In the genomic region with DNA sequence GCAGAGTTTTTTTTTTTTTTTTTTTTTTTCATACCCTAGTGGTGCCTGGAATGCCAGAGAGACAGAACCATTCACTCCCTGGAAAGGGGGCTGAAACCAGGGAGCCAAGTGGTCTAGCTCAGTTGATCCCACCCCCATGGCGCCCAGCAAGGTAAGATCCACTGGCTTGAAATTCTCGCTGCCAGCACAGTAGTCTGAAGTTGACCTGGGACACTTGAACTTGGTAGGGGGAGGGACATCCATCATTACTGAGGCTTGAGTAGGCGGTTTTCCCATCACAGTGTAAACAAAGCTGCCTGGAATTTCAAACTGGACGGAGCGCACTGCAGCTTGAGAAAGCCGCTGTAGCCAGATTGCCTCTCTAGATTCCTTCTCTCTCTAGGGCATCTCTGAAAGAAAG, we compare ENCODE assay signal across 19 cellular contexts.
DNase-seq lines count a peak whose midpoint lies in the region; ATAC-seq and TF ChIP-seq lines count a peak whose summit lies in the region.
"Had no signal": no experiment of that assay in that cellular context is flagged by ENCODE, and none has a peak within 500 bp of the region (broad histone marks: within the 10 kb centered on the region; RNA-seq: fewer than 3 reads in every experiment).

No MANE protein-coding gene starts in this region.

- DNase-seq in RPMI7951 (ENCODE audit: low read depth) (peak; percentile 7), left kidney (ENCODE audit: low read depth, low spot score) (peak; percentile 83), renal cortical epithelial cell (ENCODE audit: low read depth) (peak; percentile 10), body of pancreas (no peak), DMS79 (lab: John Stamatoyannopoulos, UW) (no peak), NCI-H128 (lab: John Stamatoyannopoulos, UW; ENCODE audit: unreplicated experiment) (no peak)
- DNase-seq: 8988T; ACHN; AML-193; BE2C; CD4-positive, alpha-beta T cell; CD8-positive, alpha-beta memory T cell; DMS 273 treated with DMSO at 0.1 percent for 48 hours; DMS79 treated with DMSO at 0.1 percent for 48 hours; GF-D8; GOT3; HCEC 1CT had no signal

- no peak for ATAC-seq in body of pancreas
- ATAC-seq: A549 had no signal

- WGBS in body of pancreas, 2 donors, result 47 to 71% methylated on average over 5 to 6 of the region's 6 CpGs

- H3K4me3 ChIP-seq in body of pancreas, result no peak overlapping the region
- H3K4me3 ChIP-seq: A549; BLaER1 treated with 17β-estradiol and CSF1 and Interleukin-3, amounts not matched to agents 10 nM and 100 nM had no signal

- H3K27me3 ChIP-seq in body of pancreas, result no peaks in the 10 kb centered on the region
- H3K27me3 ChIP-seq: BE2C; BLaER1 treated with 17β-estradiol and CSF1 and Interleukin-3, amounts not matched to agents 10 nM and 100 nM had no signal

- TF ChIP-seq POLR2A in body of pancreas (IDR thresholded peaks at IDR 0.05), result no peak

- H3K4me1 ChIP-seq in body of pancreas, result no peaks in the 10 kb centered on the region
- H3K4me1 ChIP-seq: BE2C; BLaER1 treated with 17β-estradiol and CSF1 and Interleukin-3, amounts not matched to agents 10 nM and 100 nM had no signal

- intact Hi-C loops in body of pancreas (cut with DNase I), result no loop called here

- H3K27ac ChIP-seq in body of pancreas, result no peak overlapping the region
- H3K27ac ChIP-seq: A549; BLaER1 treated with 17β-estradiol and CSF1 and Interleukin-3, amounts not matched to agents 10 nM and 100 nM had no signal

- no peaks in the 10 kb centered on the region for H3K9me3 ChIP-seq in body of pancreas
- H3K9me3 ChIP-seq: A549, BE2C had no signal

- no peak for TF ChIP-seq CTCF in body of pancreas (IDR thresholded peaks at IDR 0.05)

- no peaks in the 10 kb centered on the region for H3K36me3 ChIP-seq in body of pancreas (replicated peaks in 1 of 2; ENCODE audit: insufficient read depth in 1 of 2, low read depth in 2 of 2)
- H3K36me3 ChIP-seq: BE2C; BLaER1 treated with 17β-estradiol and CSF1 and Interleukin-3, amounts not matched to agents 10 nM and 100 nM had no signal

Comparison
In these comparisons a context has a peak if more than half of its experiments do, and no peak if none do; other contexts are left out.
1. DNase-seq: peak in RPMI7951 (single experiment), left kidney (single experiment) and renal cortical epithelial cell (single experiment); none in body of pancreas (0 of 4), DMS79 (single experiment) and NCI-H128 (single experiment).